ENCODE assay signal across 8 cellular contexts in genomic region chr6:170279977-170280688, GRCh38. TPM values are rescaled to one million over a fixed set of nuclear protein-coding genes. Genes with fewer than 3 reads are reported as not detected.
DNase-seq lines count a peak whose midpoint lies in the region; ATAC-seq and TF ChIP-seq lines count a peak whose summit lies in the region.

No MANE protein-coding gene starts in this region.

- DNase-seq in AG04450 (ENCODE audit: low read depth, low spot score) (no peak), LoVo (ENCODE audit: low spot score) (peak; percentile 65), esophagus muscularis mucosa (ENCODE audit: extremely low spot score) (no peak), ovary (peak; percentile 67 to 86 (median 82)), mesothelial cell of epicardium (ENCODE audit: low spot score in 2 of 2, unreplicated experiment in 2 of 2) (no peak), COR-L47 (lab: John Stamatoyannopoulos, UW) (no peak)

- H3K36me3 ChIP-seq in SU-DHL-6 (ENCODE audit: low read length): no peaks in the 10 kb centered on the region
- peaks cover 0 to 33% (median 21%) of the 10 kb centered on the region in 4 donors for H3K36me3 ChIP-seq in esophagus muscularis mucosa
- no peaks in the 10 kb centered on the region for H3K36me3 ChIP-seq in ovary

- no peaks in the 10 kb centered on the region for H3K9me3 Mint-ChIP-seq in mesothelial cell of epicardium

- H3K27me3 Mint-ChIP-seq in mesothelial cell of epicardium (ENCODE audit: low read depth): peaks cover 16% of the 10 kb centered on the region

- CTCF ChIA-PET in AG04450 (lab: Charles Lee): interaction anchor here (1.3 kb wide), 1 partner anchor 237 kb away, joined by 3 read pairs; no protein-coding TSS in a partner anchor

- no peak for TF ChIP-seq POLR2A in esophagus muscularis mucosa (IDR thresholded peaks at IDR 0.05; ENCODE audit: low read depth)
- no peak for TF ChIP-seq POLR2A in ovary (IDR thresholded peaks at IDR 0.05)

- intact Hi-C loops in esophagus muscularis mucosa (cut with DNase I) (no loop called here), ovary (cut with DNase I) (no loop called here)

- POLR2A ChIA-PET in AG04450 (lab: Yijun Ruan, JAX): no interaction called here

- no peak for TF ChIP-seq EP300 in esophagus muscularis mucosa (IDR thresholded peaks at IDR 0.05)
- no peak for TF ChIP-seq EP300 in ovary (IDR thresholded peaks at IDR 0.05)

- H3K4me3 ChIP-seq in AG04450 (ENCODE audit: low read depth, low read length): peak overlapping the region; percentile 48
- H3K4me3 ChIP-seq in SU-DHL-6 (ENCODE audit: insufficient read depth, low read length, poor library complexity, severe bottlenecking): peak overlapping the region; percentile 41
- peak overlapping the region; percentile 32 to 50 (median 44) for H3K4me3 ChIP-seq in esophagus muscularis mucosa
- peak overlapping the region; percentile 28 for H3K4me3 ChIP-seq in ovary

- peak overlapping the region; percentile 65 for H3K4me2 ChIP-seq in SU-DHL-6 (ENCODE audit: low read depth, low read length, poor library complexity, severe bottlenecking)

- WGBS in esophagus muscularis mucosa: 66% methylated on average over 36 of the region's 36 CpGs
- 11 to 38% (median 21%) methylated on average over 36 of the region's 36 CpGs for WGBS in ovary, 3 donors

- no peaks in the 10 kb centered on the region for H3K9me2 ChIP-seq in SU-DHL-6 (replicated peaks; ENCODE audit: insufficient read depth, low read length)

- no peaks in the 10 kb centered on the region; the same call in 1 of the 2 replicates for H3F3A ChIP-seq in SU-DHL-6 (ENCODE audit: insufficient read depth)

- H3K9ac ChIP-seq in SU-DHL-6 (ENCODE audit: low read length): peak overlapping the region; percentile 36

- peak; percentile 68 for ATAC-seq in GM18498 (IDR thresholded peaks at IDR 0.05; ENCODE audit: unreplicated experiment)

- 0 out of 2 replicates have a peak, but pooled peaks have one; percentile 3 for TF ChIP-seq CTCF in AG04450 (IDR thresholded peaks at IDR 0.05; ENCODE audit: low read depth, low read length)
- TF ChIP-seq CTCF in SU-DHL-6 (IDR thresholded peaks at IDR 0.05; ENCODE audit: insufficient read depth, low read length, poor library complexity, severe bottlenecking): no peak
- TF ChIP-seq CTCF in esophagus muscularis mucosa (IDR thresholded peaks at IDR 0.05): no peak
- TF ChIP-seq CTCF in ovary (IDR thresholded peaks at IDR 0.05): no peak
- TF ChIP-seq CTCF in mesothelial cell of epicardium (IDR thresholded peaks at IDR 0.05; ENCODE audit: unreplicated experiment): no peak

- no peak overlapping the region for H3K27ac ChIP-seq in AG04450 (ENCODE audit: low read depth, low read length)
- H3K27ac ChIP-seq in SU-DHL-6 (ENCODE audit: low read depth, low read length): no peak overlapping the region
- H3K27ac ChIP-seq in esophagus muscularis mucosa (replicated peaks in 1 of 4): peak overlapping the region; percentile 13 to 51 (median 36)
- H3K27ac ChIP-seq in ovary: peak overlapping the region in 1 of 2 donors; percentile 46

- no peaks in the 10 kb centered on the region for H4K20me1 ChIP-seq in SU-DHL-6 (ENCODE audit: low read depth, low read length)

- no peaks in the 10 kb centered on the region for H3K79me2 ChIP-seq in SU-DHL-6 (ENCODE audit: insufficient read depth, low read length)

- no peaks in the 10 kb centered on the region for H3K36me3 Mint-ChIP-seq in mesothelial cell of epicardium

- H2AFZ ChIP-seq in SU-DHL-6 (ENCODE audit: low read depth, low read length, severe bottlenecking): peak overlapping the region; percentile 81

- H3K9me3 ChIP-seq in AG04450 (ENCODE audit: control insufficient read depth, insufficient read depth, low read length): peaks cover 5% of the 10 kb centered on the region; the same call in 1 of the 2 replicates
- H3K9me3 ChIP-seq in SU-DHL-6 (ENCODE audit: insufficient read depth, low read length): no peaks in the 10 kb centered on the region
- no peaks in the 10 kb centered on the region for H3K9me3 ChIP-seq in esophagus muscularis mucosa
- H3K9me3 ChIP-seq in ovary: no peaks in the 10 kb centered on the region

- H3K4me1 Mint-ChIP-seq in mesothelial cell of epicardium: peaks cover under 1% of the 10 kb centered on the region

- H3K4me3 Mint-ChIP-seq in mesothelial cell of epicardium: no peak overlapping the region

- peaks cover 18 to 28% (median 27%) of the 10 kb centered on the region in 4 donors for H3K4me1 ChIP-seq in esophagus muscularis mucosa
- H3K4me1 ChIP-seq in ovary (ENCODE audit: insufficient read depth): peaks cover 19% of the 10 kb centered on the region

- peaks cover 18% of the 10 kb centered on the region for H3K27me3 ChIP-seq in AG04450 (ENCODE audit: control insufficient read depth, insufficient read depth, low read length)
- H3K27me3 ChIP-seq in SU-DHL-6 (ENCODE audit: low read length): no peaks in the 10 kb centered on the region
- peaks cover 0 to under 1% (median 0%) of the 10 kb centered on the region in 4 donors for H3K27me3 ChIP-seq in esophagus muscularis mucosa
- no peaks in the 10 kb centered on the region for H3K27me3 ChIP-seq in ovary

- H3K27ac Mint-ChIP-seq in mesothelial cell of epicardium: no peak overlapping the region

RNA-seq across cellular contexts. Expression of gene DLL1, which starts 10.7 kb away (rescaled TPM):
- polyA plus RNA-seq in AG04450 (2011; rRNA removed) (0.06 and 0.07 TPM in 2 replicates), ovary (1 to 10 TPM in 1 of 2 donors, under 1 TPM in 1; 0.90 to 2.4 TPM)
- not detected in 2 replicates for polyA minus RNA-seq in AG04450 (2011; rRNA and poly(A)+ RNA removed)
- total RNA-seq in esophagus muscularis mucosa (1 to 10 TPM; 3.7 to 8.8 (median 6.6) TPM), ovary (10 to 100 TPM in 1 of 7 donors, 1 to 10 TPM in 6; 1.3 to 11.5 (median 4.6) TPM), mesothelial cell of epicardium (2.6 to 4.8 TPM (median 3.6 TPM) in 3 replicates)

RNA-seq across cellular contexts. Expression of gene FAM120B, which starts 26.4 kb away (rescaled TPM):
- polyA plus RNA-seq in AG04450 (2011; rRNA removed) (13.9 and 19.6 TPM in 2 replicates), ovary (10 to 100 TPM; 10.6 to 39.3 TPM)
- 30.2 and 32.8 TPM in 2 replicates for polyA minus RNA-seq in AG04450 (2011; rRNA and poly(A)+ RNA removed)
- total RNA-seq in esophagus muscularis mucosa (10 to 100 TPM; 28.1 to 49.0 (median 33.7) TPM), ovary (10 to 100 TPM; 16.5 to 36.2 (median 28.4) TPM), mesothelial cell of epicardium (43.3 to 44.6 TPM (median 44.1 TPM) in 3 replicates)

Comparison
In these comparisons a context has a peak if more than half of its experiments do, and no peak if none do; other contexts are left out.
1. DNase-seq: peak in LoVo (single experiment) and ovary (5 of 5); none in AG04450 (single experiment), esophagus muscularis mucosa (single experiment), mesothelial cell of epicardium (0 of 2) and COR-L47 (single experiment).
2. H3K27ac ChIP-seq: peak in esophagus muscularis mucosa (4 of 4); none in AG04450 (single experiment) and SU-DHL-6 (single experiment).
3. Peak in every context shown above with its lines, with median percentiles within 50 percentile points of each other: H3K4me3 ChIP-seq.